ENCODE assay signal across 1 cellular context in genomic region chr7:25950488-25951413, GRCh38.
TF ChIP-seq lines count a peak whose summit lies in the region.

No MANE protein-coding gene starts in this region.

TF ChIP-seq in K562, 482 proteins besides CTCF, POLR2A, EP300 and RAD21 (continued from another document and continues in another):
- TF ChIP-seq ZNF740 (CRISPR knock-in tag; IDR thresholded peaks at IDR 0.05): no peak
- 0 out of 4 replicates have a peak, but pooled peaks of 1 of the 2 experiments have one; percentile 3 for TF ChIP-seq ZNF740 (tag; IDR thresholded peaks at IDR 0.05)
- no peak for TF ChIP-seq ZNF384 (IDR thresholded peaks at IDR 0.05; ENCODE audit: low read depth, low read length)
- TF ChIP-seq JUND (IDR thresholded peaks at IDR 0.05; ENCODE audit: borderline replicate concordance, low read depth, low read length): no peak
- TF ChIP-seq JUND (tag; IDR thresholded peaks at IDR 0.05; ENCODE audit: borderline replicate concordance, low read depth, low read length): no peak; the same call in 2 of the 3 replicates
- TF ChIP-seq HCFC1 (IDR thresholded peaks at IDR 0.05; ENCODE audit: low read depth, low read length): peak; percentile 30; the same call in 1 of the 2 replicates
- no peak for TF ChIP-seq ATF6 (CRISPR knock-in tag; IDR thresholded peaks at IDR 0.05)
- TF ChIP-seq TGIF2 (CRISPR knock-in tag; IDR thresholded peaks at IDR 0.05): no peak
- TF ChIP-seq NR2F6 (CRISPR knock-in tag; IDR thresholded peaks at IDR 0.05): no peak
- peak; percentile 92 for TF ChIP-seq VEZF1 (CRISPR knock-in tag; IDR thresholded peaks at IDR 0.05)
- TF ChIP-seq EWSR1 (IDR thresholded peaks at IDR 0.05; ENCODE audit: borderline replicate concordance, low read depth, partially characterized antibody): no peak
- peak; percentile 52 for TF ChIP-seq GMEB1 (CRISPR knock-in tag; IDR thresholded peaks at IDR 0.05)
- TF ChIP-seq REST (CRISPR knock-in tag; IDR thresholded peaks at IDR 0.05; ENCODE audit: low read depth): peak; percentile 50; the same call in 1 of the 2 replicates
- no peak for TF ChIP-seq ARHGAP35 (IDR thresholded peaks at IDR 0.05; ENCODE audit: partially characterized antibody)
- peak; percentile 94 for TF ChIP-seq POLR2G (IDR thresholded peaks at IDR 0.05; ENCODE audit: low read depth, low read length)
- peak; percentile 64 for TF ChIP-seq MYC (IDR thresholded peaks at IDR 0.05; ENCODE audit: low read depth, low read length)
- no peak for TF ChIP-seq MYC (CRISPR knock-in tag; IDR thresholded peaks at IDR 0.05; ENCODE audit: borderline replicate concordance, low read depth)
- TF ChIP-seq NFIX (CRISPR knock-in tag; IDR thresholded peaks at IDR 0.05; ENCODE audit: low read depth): no peak
- TF ChIP-seq ZNF785 (CRISPR knock-in tag; IDR thresholded peaks at IDR 0.05): no peak
- no peak for TF ChIP-seq SMC3 (conservative IDR thresholded peaks at IDR 0.05; ENCODE audit: insufficient read depth, low read depth, low read length)
- TF ChIP-seq ZNF407 (IDR thresholded peaks at IDR 0.05; ENCODE audit: low read depth): no peak
- TF ChIP-seq CHD4 (IDR thresholded peaks at IDR 0.05; ENCODE audit: insufficient read depth, insufficient replicate concordance, low read depth, low read length, poor library complexity, severe bottlenecking): peak; percentile 31
- TF ChIP-seq TCF3 (CRISPR knock-in tag; IDR thresholded peaks at IDR 0.05): no peak
- TF ChIP-seq BHLHE40 (IDR thresholded peaks at IDR 0.05; ENCODE audit: low read length): peak; percentile 98
- no peak for TF ChIP-seq SMAD1 (IDR thresholded peaks at IDR 0.05; ENCODE audit: low read depth, low read length, partially characterized antibody)
- peak; percentile 62 for TF ChIP-seq POLR2AphosphoS5 (IDR thresholded peaks at IDR 0.05; ENCODE audit: control insufficient read depth, insufficient read depth, low read depth, low read length)
- no peak for TF ChIP-seq HDAC8 (tag; IDR thresholded peaks at IDR 0.05)
- TF ChIP-seq CTBP1 (IDR thresholded peaks at IDR 0.05; ENCODE audit: borderline replicate concordance): no peak
- TF ChIP-seq BDP1 (IDR thresholded peaks at IDR 0.05; ENCODE audit: insufficient read depth, insufficient read length): no peak
- TF ChIP-seq ZNF212 (CRISPR knock-in tag; IDR thresholded peaks at IDR 0.05): no peak
- TF ChIP-seq NR4A1 (CRISPR knock-in tag; IDR thresholded peaks at IDR 0.05): no peak
- 0 out of 2 replicates have a peak, but pooled peaks have one; percentile 31 for TF ChIP-seq NR4A1 (tag; IDR thresholded peaks at IDR 0.05)
- TF ChIP-seq ZNF165 (CRISPR knock-in tag; IDR thresholded peaks at IDR 0.05; ENCODE audit: borderline replicate concordance): no peak
- TF ChIP-seq E2F8 (IDR thresholded peaks at IDR 0.05; ENCODE audit: low read depth, partially characterized antibody): no peak
- no peak for TF ChIP-seq PURB (CRISPR knock-in tag; IDR thresholded peaks at IDR 0.05; ENCODE audit: low read depth)
- peak in 1 of 2 experiments; percentile 19; a peak in 2 of 4 replicates for TF ChIP-seq ZNF639 (CRISPR knock-in tag; conservative IDR thresholded peaks at IDR 0.05 in 1 of 2, IDR thresholded peaks at IDR 0.05 in 1 of 2)
- TF ChIP-seq POLR2H (tag; IDR thresholded peaks at IDR 0.05; ENCODE audit: low read depth): peak; percentile 2; the same call in 1 of the 2 replicates
- peak; percentile 94 for TF ChIP-seq RBFOX2 (IDR thresholded peaks at IDR 0.05; ENCODE audit: low read depth, low read length)
